15 cellular contexts compared by ENCODE assay signal in the genomic region with DNA sequence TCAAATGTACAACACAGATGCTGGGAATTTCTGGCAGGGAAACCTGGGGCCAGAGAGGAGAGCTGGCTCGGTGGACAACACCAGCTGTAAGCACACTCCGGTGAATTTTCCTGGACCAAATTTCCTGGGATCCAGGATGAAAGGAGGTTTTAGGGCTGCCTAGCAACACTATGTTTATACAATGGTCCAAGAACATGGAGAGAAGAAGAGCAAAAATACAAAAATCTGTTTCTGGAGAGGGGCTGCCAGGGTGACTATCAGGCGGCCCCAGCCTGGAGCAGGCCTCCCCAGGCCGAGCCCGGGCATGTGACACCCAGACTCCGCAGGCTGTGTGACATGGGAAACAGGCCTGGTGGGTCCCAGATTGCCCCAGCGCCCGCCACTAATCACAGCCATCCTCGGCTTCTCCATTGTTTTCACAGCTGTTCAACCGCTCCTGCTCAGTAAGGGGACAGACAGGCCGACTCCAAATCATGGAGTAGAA.
DNase-seq lines count a peak whose midpoint lies in the region; ATAC-seq and TF ChIP-seq lines count a peak whose summit lies in the region.
"Had no signal": no experiment of that assay in that cellular context is flagged by ENCODE, and none has a peak within 500 bp of the region (broad histone marks: within the 10 kb centered on the region; RNA-seq: fewer than 3 reads in every experiment).

No MANE protein-coding gene starts in this region.

- WGBS in endodermal cell (ENCODE audit: insufficient coverage in 1 of 2, insufficient read length in 1 of 2), 2 experiments: 84 to 94% methylated on average over 6 to 11 of the region's 11 CpGs

- no peaks in the 10 kb centered on the region for H3K9me3 ChIP-seq in BE2C
- no peaks in the 10 kb centered on the region for H3K9me3 ChIP-seq in endodermal cell (ENCODE audit: control insufficient read depth, low read length)
- H3K9me3 ChIP-seq: neutrophil had no signal

- no peak overlapping the region for H3K9ac ChIP-seq in endodermal cell (ENCODE audit: extremely low read depth, low read length, poor library complexity, severe bottlenecking)

- H3K36me3 Mint-ChIP-seq in endodermal cell (ENCODE audit: low read depth): no peaks in the 10 kb centered on the region
- no peaks in the 10 kb centered on the region for H3K36me3 Mint-ChIP-seq in nephron (ENCODE audit: low read depth)
- H3K36me3 Mint-ChIP-seq: activated naive CD4-positive, alpha-beta T cell treated with anti-CD3 and anti-CD28 coated beads, Interleukin-2, amount 50 U/mL, for 24 hours had no signal

- DNase-seq in BE2C (peak; percentile 63), NCI-H2227 (lab: John Stamatoyannopoulos, UW; ENCODE audit: unreplicated experiment) (peak; percentile 76), endodermal cell (no peak), HT-29 (ENCODE audit: low spot score) (no peak), NOMO-1 (lab: John Stamatoyannopoulos, UW; ENCODE audit: unreplicated experiment in 2 of 2) (no peak)
- DNase-seq in activated T-cell treated with anti-CD3 and anti-CD28 coated beads, Interleukin-2, amount 50 U/mL, for 1 hour: no peak
- DNase-seq: ACHN, DMS53, kidney glomerular epithelial cell, NCI-H187 treated with DMSO at 0.1 percent for 48 hours had no signal

- no peak overlapping the region for H3K4me3 Mint-ChIP-seq in endodermal cell
- H3K4me3 Mint-ChIP-seq in nephron: peak overlapping the region in 2 of 3 experiments; percentile 18 to 50
- H3K4me3 Mint-ChIP-seq: activated naive CD4-positive, alpha-beta T cell treated with anti-CD3 and anti-CD28 coated beads, Interleukin-2, amount 50 U/mL, for 24 hours had no signal

- no peaks in the 10 kb centered on the region for H3K36me3 ChIP-seq in BE2C
- no peaks in the 10 kb centered on the region for H3K36me3 ChIP-seq in endodermal cell (ENCODE audit: control insufficient read depth, insufficient read depth, low read length)
- H3K36me3 ChIP-seq: neutrophil had no signal

- H3K27ac ChIP-seq in endodermal cell (ENCODE audit: low read depth, low read length): peak overlapping the region; percentile 85
- H3K27ac ChIP-seq: neutrophil had no signal

- no peak for ATAC-seq in GM21723 (IDR thresholded peaks at IDR 0.05; ENCODE audit: unreplicated experiment)
- ATAC-seq: Panc1 had no signal

- no peak for TF ChIP-seq CTCF in BE2C (IDR thresholded peaks at IDR 0.05; ENCODE audit: low read depth, low read length)
- TF ChIP-seq CTCF in endodermal cell (conservative IDR thresholded peaks at IDR 0.05): no peak
- no peak for TF ChIP-seq CTCF in nephron (IDR thresholded peaks at IDR 0.05; ENCODE audit: unreplicated experiment in 3 of 3)

- no peaks in the 10 kb centered on the region for H3K4me1 Mint-ChIP-seq in endodermal cell
- peaks cover 39% of the 10 kb centered on the region for H3K4me1 Mint-ChIP-seq in nephron
- H3K4me1 Mint-ChIP-seq: activated naive CD4-positive, alpha-beta T cell treated with anti-CD3 and anti-CD28 coated beads, Interleukin-2, amount 50 U/mL, for 24 hours had no signal

- H3K27me3 Mint-ChIP-seq in endodermal cell (ENCODE audit: insufficient read depth): no peaks in the 10 kb centered on the region
- no peaks in the 10 kb centered on the region for H3K27me3 Mint-ChIP-seq in nephron (ENCODE audit: low read depth)
- H3K27me3 Mint-ChIP-seq: activated naive CD4-positive, alpha-beta T cell treated with anti-CD3 and anti-CD28 coated beads, Interleukin-2, amount 50 U/mL, for 24 hours had no signal

- H3K27ac Mint-ChIP-seq in endodermal cell (no peak overlapping the region), nephron (peak overlapping the region; percentile 79 to 98 (median 95))
- H3K27ac Mint-ChIP-seq: activated naive CD4-positive, alpha-beta T cell treated with anti-CD3 and anti-CD28 coated beads, Interleukin-2, amount 50 U/mL, for 24 hours had no signal

- no peaks in the 10 kb centered on the region; the same call in 1 of the 2 replicates for H3K4me1 ChIP-seq in BE2C
- no peaks in the 10 kb centered on the region for H3K4me1 ChIP-seq in endodermal cell (ENCODE audit: control insufficient read depth, insufficient read depth, low read length)

- H3K4me3 ChIP-seq in BE2C (ENCODE audit: low read depth, low read length) (no peak overlapping the region), endodermal cell (ENCODE audit: low read length) (no peak overlapping the region)

- H3K9me3 Mint-ChIP-seq in endodermal cell (no peaks in the 10 kb centered on the region), nephron (peaks cover 15% of the 10 kb centered on the region)
- H3K9me3 Mint-ChIP-seq: activated naive CD4-positive, alpha-beta T cell treated with anti-CD3 and anti-CD28 coated beads, Interleukin-2, amount 50 U/mL, for 24 hours had no signal

- H3K27me3 ChIP-seq in BE2C (no peaks in the 10 kb centered on the region), endodermal cell (ENCODE audit: control insufficient read depth, insufficient read depth, low read length, poor library complexity, severe bottlenecking) (no peaks in the 10 kb centered on the region)
- H3K27me3 ChIP-seq: neutrophil had no signal

Comparison
In these comparisons a context has a peak if more than half of its experiments do, and no peak if none do; other contexts are left out.
1. DNase-seq: peak in BE2C (single experiment) and NCI-H2227 (single experiment); none in endodermal cell (single experiment), activated T-cell treated with anti-CD3 and anti-CD28 coated beads, Interleukin-2, amount 50 U/mL, for 1 hour (single experiment), HT-29 (single experiment) and NOMO-1 (0 of 2).